8 cellular contexts compared by ENCODE assay signal in the genomic region with DNA sequence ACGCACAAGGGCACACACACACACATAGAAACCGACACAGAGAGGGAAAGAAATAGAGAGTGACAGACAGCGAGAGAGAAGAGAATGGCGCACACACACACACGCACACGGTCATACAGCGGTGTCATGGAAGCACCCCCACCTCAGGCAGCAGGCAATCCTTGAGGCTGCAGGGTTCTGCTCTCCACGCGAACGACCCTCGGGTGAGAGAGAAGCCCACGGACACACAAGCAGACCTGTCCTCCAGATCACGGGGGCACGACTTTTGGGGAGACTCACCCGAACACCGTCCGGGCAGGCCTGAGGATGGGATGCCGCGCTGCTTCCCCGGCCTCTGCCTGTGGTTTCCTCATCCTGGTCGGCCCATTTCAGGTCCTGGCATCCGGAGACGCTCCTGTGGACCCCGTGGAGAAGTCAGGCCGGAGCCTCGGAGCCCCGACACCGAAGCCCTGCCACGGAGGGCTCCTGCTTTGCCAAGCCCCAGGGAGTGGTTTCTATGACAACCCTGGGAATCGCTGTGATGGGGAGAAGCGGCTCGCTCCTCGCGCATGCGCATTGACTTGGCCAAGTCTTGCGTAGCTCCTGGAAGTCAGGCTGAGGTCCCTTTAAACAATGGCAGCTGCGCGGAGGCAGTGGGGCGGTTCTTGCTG.
A peak's percentile ranks its signal among the peaks of the same experiment; 100 is the strongest.
DNase-seq lines count a peak whose midpoint lies in the region; ATAC-seq and TF ChIP-seq lines count a peak whose summit lies in the region.

No MANE protein-coding gene starts in this region.

- ATAC-seq in HG03045 (IDR thresholded peaks at IDR 0.05; ENCODE audit: unreplicated experiment), result no peak
- no peak for ATAC-seq in GM19467 (IDR thresholded peaks at IDR 0.05; ENCODE audit: unreplicated experiment)

- H3K36me3 ChIP-seq in rectal smooth muscle tissue (ENCODE audit: control insufficient read depth, insufficient read depth, low read length) (no peaks in the 10 kb centered on the region), SJCRH30 (no peaks in the 10 kb centered on the region)

- no peaks in the 10 kb centered on the region for H3K4me1 ChIP-seq in rectal smooth muscle tissue (ENCODE audit: control insufficient read depth, insufficient read depth, low read length)
- H3K4me1 ChIP-seq in SJCRH30, result no peaks in the 10 kb centered on the region

- H3K9ac ChIP-seq in rectal smooth muscle tissue (ENCODE audit: low read length), result no peak overlapping the region

- TF ChIP-seq CTCF in fibroblast of pulmonary artery (IDR thresholded peaks at IDR 0.05; ENCODE audit: low read length, missing control alignments), result no peak

- no peaks in the 10 kb centered on the region; the same call in 1 of the 2 replicates for H3K9me3 ChIP-seq in SJCRH30 (replicated peaks)

- H3K27ac ChIP-seq in rectal smooth muscle tissue (ENCODE audit: low read depth, low read length) (peak overlapping the region; percentile 32), SJCRH30 (no peak overlapping the region)

- H3K4me3 ChIP-seq in fibroblast of pulmonary artery (replicated peaks; ENCODE audit: low read depth, low read length) (peak overlapping the region; percentile 68), rectal smooth muscle tissue (ENCODE audit: low read length) (peak overlapping the region; percentile 63), SJCRH30 (no peak overlapping the region)

- DNase-seq in GM04504 (ENCODE audit: low read depth) (peak; percentile 68), fibroblast of pulmonary artery (ENCODE audit: low read depth) (peak; percentile 88), SJCRH30 (no peak), DMS79 treated with DMSO at 0.1 percent for 48 hours (lab: John Stamatoyannopoulos, UW) (no peak)
- DNase-seq in activated CD8-positive, alpha-beta memory T cell treated with anti-CD3 and anti-CD28 coated beads, Interleukin-2, amount 50 U/mL, for 4 hours, result peak; percentile 32

- H3K27me3 ChIP-seq in rectal smooth muscle tissue (ENCODE audit: control insufficient read depth, insufficient read depth, low read length) (no peaks in the 10 kb centered on the region), SJCRH30 (no peaks in the 10 kb centered on the region)

Comparison
In these comparisons a context has a peak if more than half of its experiments do, and no peak if none do; other contexts are left out.
1. DNase-seq: peak in GM04504 (single experiment), activated CD8-positive, alpha-beta memory T cell treated with anti-CD3 and anti-CD28 coated beads, Interleukin-2, amount 50 U/mL, for 4 hours (single experiment) and fibroblast of pulmonary artery (single experiment); none in SJCRH30 (0 of 2) and DMS79 treated with DMSO at 0.1 percent for 48 hours (single experiment).